Comparison of ENCODE assay signal across 33 cellular contexts in the genomic region with DNA sequence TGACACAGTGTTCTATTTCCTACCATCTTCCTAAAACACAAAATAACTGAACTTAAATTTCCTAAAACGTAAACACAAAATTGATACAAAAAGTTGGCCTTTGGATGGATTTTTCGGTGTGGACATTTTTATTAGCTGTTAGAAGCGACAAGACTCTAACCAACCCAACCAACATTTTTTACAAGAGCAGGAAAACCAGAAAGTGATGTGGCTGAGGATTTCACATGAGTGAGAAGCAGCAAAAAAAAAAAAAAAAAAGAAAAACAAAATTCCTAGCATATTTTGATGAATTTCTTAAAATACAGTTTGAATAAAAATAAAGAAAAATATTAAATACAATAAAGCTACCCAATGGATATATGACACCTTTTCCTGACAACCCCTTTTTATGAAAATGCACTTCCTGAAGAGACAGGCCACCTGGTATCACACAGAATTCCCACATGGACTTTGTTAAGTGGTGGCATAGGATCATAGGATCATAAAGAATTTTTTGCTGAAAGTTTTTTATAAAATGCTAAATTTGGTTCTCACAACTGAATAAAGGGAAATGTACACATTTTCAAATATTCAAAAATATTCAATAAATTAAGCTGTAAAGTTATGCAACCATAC.
"Had no signal": no experiment of that assay in that cellular context is flagged by ENCODE, and none has a peak within 500 bp of the region (broad histone marks: within the 10 kb centered on the region; RNA-seq: fewer than 3 reads in every experiment).

No MANE protein-coding gene starts in this region.

- H3K4me3 Mint-ChIP-seq: activated B cell treated with CpG ODN at 0.5 μM for 24 hours; activated CD8-positive, alpha-beta T cell treated with anti-CD3 and anti-CD28 coated beads for 36 hours; activated naive CD8-positive, alpha-beta T cell; activated T-cell treated with anti-CD3 and anti-CD28 coated beads, Interleukin-2, amount 50 U/mL, for 4 hours; activated T-helper 17 cell treated with anti-CD3 and anti-CD28 coated beads, Interleukin-2, amount 50 U/mL, for 72 hours; T-helper 17 cell; T-helper 2 cell treated with Interferon-gamma antibody and Interleukin-4, amounts not matched to agents 5 μg/mL and 100 μg/mL, for 36 hours had no signal

- H3K27me3 Mint-ChIP-seq: activated B cell treated with CpG ODN at 0.5 μM for 24 hours; activated CD8-positive, alpha-beta T cell treated with anti-CD3 and anti-CD28 coated beads for 36 hours; activated naive CD8-positive, alpha-beta T cell; activated T-helper 17 cell treated with anti-CD3 and anti-CD28 coated beads, Interleukin-2, amount 50 U/mL, for 72 hours; T-helper 17 cell had no signal

- H3K9me3 ChIP-seq: body of pancreas, breast epithelium, esophagus squamous epithelium, gastroesophageal sphincter had no signal

- H3K27ac ChIP-seq: body of pancreas, breast epithelium, cardiac muscle cell, epithelial cell of prostate, esophagus squamous epithelium, gastroesophageal sphincter, WERI-Rb-1 had no signal

- ATAC-seq: activated CD4-positive, CD25-positive, alpha-beta regulatory T cell treated with anti-CD3 and anti-CD28 coated beads, Interleukin-2, amount 50 U/mL, for 24 hours; activated CD8-positive, alpha-beta T cell treated with anti-CD3 and anti-CD28 coated beads for 36 hours; activated T-cell treated with anti-CD3 and anti-CD28 coated beads, Interleukin-2, amount 50 U/mL, for 4 hours; activated T-helper 17 cell treated with anti-CD3 and anti-CD28 coated beads, Interleukin-2, amount 50 U/mL, for 72 hours; body of pancreas; gastroesophageal sphincter; T-helper 17 cell had no signal

- H3K4me1 ChIP-seq: body of pancreas, breast epithelium, esophagus squamous epithelium, gastroesophageal sphincter had no signal

- H3K4me3 ChIP-seq: body of pancreas, breast epithelium, cardiac muscle cell, esophagus squamous epithelium, gastroesophageal sphincter had no signal

- DNase-seq: activated B cell treated with CpG ODN at 0.5 μM for 24 hours; activated CD4-positive, alpha-beta T cell treated with anti-CD3 and anti-CD28 coated beads for 48 hours; activated CD4-positive, alpha-beta T cell treated with anti-CD3 and anti-CD28 coated beads, Interleukin-2, amount 50 U/mL, for 1 hour; activated CD4-positive, alpha-beta T cell treated with anti-CD3 and anti-CD28 coated beads, Interleukin-2, amount 50 U/mL, for 48 hours; activated CD8-positive, alpha-beta memory T cell treated with anti-CD3 and anti-CD28 coated beads for 24 hours; activated CD8-positive, alpha-beta T cell treated with anti-CD3 and anti-CD28 coated beads for 36 hours; activated effector memory CD4-positive, alpha-beta T cell treated with Interleukin-2 at 50 U/mL for 16 hours; activated gamma-delta T cell treated with Interleukin-2 at 50 U/mL for 16 hours; activated naive CD4-positive, alpha-beta T cell treated with anti-CD3 and anti-CD28 coated beads, Interleukin-2, amount 50 U/mL, for 16 hours; activated naive CD4-positive, alpha-beta T cell treated with Interleukin-2 at 50 U/mL for 16 hours; activated T-cell treated with anti-CD3 and anti-CD28 coated beads, Interleukin-2, amount 50 U/mL, for 4 hours; amygdala; aorta; body of pancreas; central memory CD4-positive, alpha-beta T cell; cerebellar nuclear complex; cortex of kidney; dermis blood vessel endothelial cell; effector CD8-positive, alpha-beta T cell; esophagus squamous epithelium; foreskin melanocyte; T-helper 1 cell; T-helper 17 cell; T1000; WERI-Rb-1 had no signal

- H3K27ac Mint-ChIP-seq: activated B cell treated with CpG ODN at 0.5 μM for 24 hours; activated CD8-positive, alpha-beta T cell treated with anti-CD3 and anti-CD28 coated beads for 36 hours; activated naive CD8-positive, alpha-beta T cell; activated T-helper 17 cell treated with anti-CD3 and anti-CD28 coated beads, Interleukin-2, amount 50 U/mL, for 72 hours; T-helper 17 cell; T-helper 2 cell treated with Interferon-gamma antibody and Interleukin-4, amounts not matched to agents 5 μg/mL and 100 μg/mL, for 36 hours had no signal

- H3K27me3 ChIP-seq: body of pancreas, breast epithelium, cardiac muscle cell, esophagus squamous epithelium, gastroesophageal sphincter had no signal

- H3K36me3 ChIP-seq: breast epithelium, cardiac muscle cell, esophagus squamous epithelium, gastroesophageal sphincter, WERI-Rb-1 had no signal

- H3K4me1 Mint-ChIP-seq: activated B cell treated with CpG ODN at 0.5 μM for 24 hours; activated T-helper 17 cell treated with anti-CD3 and anti-CD28 coated beads, Interleukin-2, amount 50 U/mL, for 72 hours; T-helper 17 cell had no signal

- H3K36me3 Mint-ChIP-seq: activated naive CD8-positive, alpha-beta T cell had no signal
